ENCODE assay signal across 14 cellular contexts in genomic region chr16:73231969-73232554, GRCh38.
DNase-seq lines count a peak whose midpoint lies in the region; ATAC-seq and TF ChIP-seq lines count a peak whose summit lies in the region.
"Had no signal": no experiment of that assay in that cellular context is flagged by ENCODE, and none has a peak within 500 bp of the region (broad histone marks: within the 10 kb centered on the region; RNA-seq: fewer than 3 reads in every experiment).

No MANE protein-coding gene starts in this region.

- H3K27ac ChIP-seq in skeletal muscle tissue (ENCODE audit: low read depth, low read length) = no peak overlapping the region
- H3K27ac ChIP-seq: epithelial cell of prostate, WERI-Rb-1 had no signal

- H3K27me3 Mint-ChIP-seq in brain = peaks cover 11% of the 10 kb centered on the region
- peaks cover 5 to 23% of the 10 kb centered on the region in 2 donors for H3K27me3 Mint-ChIP-seq in natural killer cell treated with Interleukin-12 subunit alpha and Interleukin-12 subunit beta and Interleukin-15 and Interleukin-18, amount 100 ng/mL, for 72 hours

- H3K36me3 Mint-ChIP-seq in brain = no peaks in the 10 kb centered on the region
- H3K36me3 Mint-ChIP-seq in natural killer cell treated with Interleukin-12 subunit alpha and Interleukin-12 subunit beta and Interleukin-15 and Interleukin-18, amount 100 ng/mL, for 72 hours = no peaks in the 10 kb centered on the region

- H3K4me3 Mint-ChIP-seq in brain = peak overlapping the region in 3 of 5 experiments; percentile 57 to 76 (median 67)
- no peak overlapping the region for H3K4me3 Mint-ChIP-seq in natural killer cell treated with Interleukin-12 subunit alpha and Interleukin-12 subunit beta and Interleukin-15 and Interleukin-18, amount 100 ng/mL, for 72 hours

- no peaks in the 10 kb centered on the region for H3K9me3 ChIP-seq in iPS-18c (ENCODE audit: control insufficient read depth, insufficient read depth, low read length)
- H3K9me3 ChIP-seq in skeletal muscle tissue (ENCODE audit: control insufficient read depth in 3 of 3, low read length in 3 of 3) = no peaks in the 10 kb centered on the region

- peaks cover 59% of the 10 kb centered on the region for H3K4me1 Mint-ChIP-seq in brain
- no peaks in the 10 kb centered on the region for H3K4me1 Mint-ChIP-seq in natural killer cell treated with Interleukin-12 subunit alpha and Interleukin-12 subunit beta and Interleukin-15 and Interleukin-18, amount 100 ng/mL, for 72 hours (ENCODE audit: low read depth in 2 of 2)

- peak overlapping the region in 3 of 5 experiments; percentile 43 to 86 (median 58) for H3K27ac Mint-ChIP-seq in brain
- H3K27ac Mint-ChIP-seq in natural killer cell treated with Interleukin-12 subunit alpha and Interleukin-12 subunit beta and Interleukin-15 and Interleukin-18, amount 100 ng/mL, for 72 hours = no peak overlapping the region

- no peak for TF ChIP-seq CTCF in brain (conservative IDR thresholded peaks at IDR 0.05)

- peak overlapping the region in 1 of 3 donors; percentile 45 for H3K9ac ChIP-seq in skeletal muscle tissue (ENCODE audit: low read depth in 1 of 3, low read length in 3 of 3)

- peaks cover 0 to 17% (median 0%) of the 10 kb centered on the region in 5 experiments for H3K9me3 Mint-ChIP-seq in brain
- H3K9me3 Mint-ChIP-seq in natural killer cell treated with Interleukin-12 subunit alpha and Interleukin-12 subunit beta and Interleukin-15 and Interleukin-18, amount 100 ng/mL, for 72 hours = no peaks in the 10 kb centered on the region

- no peak for ATAC-seq in natural killer cell treated with Interleukin-12 subunit alpha and Interleukin-12 subunit beta and Interleukin-15 and Interleukin-18, amount 100 ng/mL, for 72 hours
- no peak for ATAC-seq in GM18870 (IDR thresholded peaks at IDR 0.05; ENCODE audit: unreplicated experiment)

- peak overlapping the region; percentile 16; the same call in 1 of the 2 replicates for H3K4me3 ChIP-seq in iPS-18c (ENCODE audit: insufficient read depth, low read depth, low read length)
- H3K4me3 ChIP-seq in skeletal muscle tissue (ENCODE audit: low read length in 3 of 3) = peak overlapping the region; percentile 55 to 71 (median 60)

- peaks cover 4 to 18% (median 15%) of the 10 kb centered on the region in 3 donors for H3K4me1 ChIP-seq in skeletal muscle tissue (ENCODE audit: control insufficient read depth in 3 of 3, insufficient read depth in 3 of 3, low read length in 3 of 3)

- H3K27me3 ChIP-seq in skeletal muscle tissue (ENCODE audit: control insufficient read depth in 3 of 3, insufficient read depth in 3 of 3, low read length in 3 of 3) = peaks cover 0 to 2% (median 0%) of the 10 kb centered on the region in 3 donors

- peak; percentile 30 for DNase-seq in HuH-7 (ENCODE audit: low spot score)
- no peak for DNase-seq in natural killer cell treated with Interleukin-12 subunit alpha and Interleukin-12 subunit beta and Interleukin-15 and Interleukin-18, amount 100 ng/mL, for 72 hours (ENCODE audit: low spot score)
- no peak for DNase-seq in NCI-H510A treated with DMSO at 0.1 percent for 48 hours (lab: John Stamatoyannopoulos, UW)
- DNase-seq: activated T-cell treated with anti-CD3 and anti-CD28 coated beads for 4 hours; DMS153; MM.1S; SHP77; stimulated activated CD4-positive, alpha-beta T cell treated with anti-CD3 and anti-CD28 coated beads, Interleukin-4, amount 100 ng/mL, for 1 hour; WERI-Rb-1 had no signal

- H3K36me3 ChIP-seq in skeletal muscle tissue (ENCODE audit: control insufficient read depth in 3 of 3, insufficient read depth in 3 of 3, low read length in 3 of 3) = no peaks in the 10 kb centered on the region
- H3K36me3 ChIP-seq: WERI-Rb-1 had no signal

Comparison
In these comparisons a context has a peak if more than half of its experiments do, and no peak if none do; other contexts are left out.
1. H3K27ac Mint-ChIP-seq: peak in brain (3 of 5); none in natural killer cell treated with Interleukin-12 subunit alpha and Interleukin-12 subunit beta and Interleukin-15 and Interleukin-18, amount 100 ng/mL, for 72 hours (0 of 2).